In the genomic region with DNA sequence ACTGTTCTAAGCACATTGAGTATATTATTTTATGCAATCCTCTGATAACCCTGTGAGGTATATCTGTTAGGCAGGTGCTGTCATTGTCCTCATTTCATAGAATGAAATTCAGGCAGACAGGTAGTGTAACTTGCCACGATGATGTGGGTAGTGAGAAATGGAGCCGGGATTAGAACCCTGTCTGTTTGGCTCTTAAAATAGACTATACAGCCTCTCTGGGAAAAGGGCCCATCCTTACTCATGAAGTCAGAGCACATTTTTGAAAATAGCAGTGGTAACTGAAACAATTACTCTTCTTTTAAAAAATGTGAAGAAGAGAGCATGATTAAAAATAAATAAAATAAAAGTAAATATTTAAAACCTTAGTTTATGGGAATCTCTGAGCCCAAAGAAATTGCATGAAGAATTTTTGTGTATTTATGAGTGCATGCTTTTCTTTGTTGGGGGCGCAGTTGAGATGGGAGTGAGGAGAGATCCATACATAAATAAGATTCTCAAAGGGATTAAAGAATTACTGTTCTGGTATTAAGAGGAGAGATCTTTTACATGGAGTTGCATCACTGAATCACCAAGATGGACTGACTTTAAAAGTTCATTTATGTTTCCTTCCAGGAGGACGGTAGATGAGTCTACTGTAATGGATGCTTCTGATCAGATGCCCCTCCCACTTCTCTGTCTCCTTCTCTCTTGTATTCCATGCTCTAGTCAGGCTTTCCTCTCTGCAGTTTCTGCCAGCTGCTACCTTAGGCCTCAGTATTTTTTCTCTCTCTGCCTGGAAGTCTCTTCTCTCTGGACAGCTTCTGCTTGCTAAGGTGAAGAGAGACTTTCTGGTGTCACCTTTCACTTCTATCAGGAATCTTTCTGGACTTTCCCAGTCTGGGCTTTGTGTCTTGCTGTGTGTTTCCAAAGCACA, we compare ENCODE assay signal across 1 cellular context.
TF ChIP-seq lines count a peak whose summit lies in the region.

No MANE protein-coding gene starts in this region.

TF ChIP-seq in H1, 55 proteins besides CTCF, POLR2A, EP300 and RAD21:
- TF ChIP-seq JUND (IDR thresholded peaks at IDR 0.05; ENCODE audit: low read length) (no peak), KDM4A (IDR thresholded peaks at IDR 0.05; ENCODE audit: low read depth, low read length, severe bottlenecking) (no peak), TCF12 (IDR thresholded peaks at IDR 0.05; ENCODE audit: low read depth, low read length) (no peak), RXRA (IDR thresholded peaks at IDR 0.05; ENCODE audit: insufficient read depth, low read depth, low read length) (no peak), RNF2 (IDR thresholded peaks at IDR 0.05; ENCODE audit: borderline replicate concordance, low read depth, low read length, missing control alignments, poor library complexity, severe bottlenecking) (no peak), SP4 (IDR thresholded peaks at IDR 0.05; ENCODE audit: low read length) (no peak), JUN (IDR thresholded peaks at IDR 0.05; ENCODE audit: low read depth, low read length) (no peak), EGR1 (IDR thresholded peaks at IDR 0.05; ENCODE audit: borderline replicate concordance, low read depth, low read length) (no peak), KDM1A (IDR thresholded peaks at IDR 0.05; ENCODE audit: borderline replicate concordance, low read length) (no peak), PHF8 (conservative IDR thresholded peaks at IDR 0.05; ENCODE audit: low read depth, low read length) (no peak), GTF2F1 (IDR thresholded peaks at IDR 0.05; ENCODE audit: borderline replicate concordance, low read depth, low read length) (no peak), POU5F1 (IDR thresholded peaks at IDR 0.05; ENCODE audit: low read depth, low read length) (no peak), CEBPB (IDR thresholded peaks at IDR 0.05; ENCODE audit: low read depth, low read length) (no peak)
- TF ChIP-seq, protein P1, sequence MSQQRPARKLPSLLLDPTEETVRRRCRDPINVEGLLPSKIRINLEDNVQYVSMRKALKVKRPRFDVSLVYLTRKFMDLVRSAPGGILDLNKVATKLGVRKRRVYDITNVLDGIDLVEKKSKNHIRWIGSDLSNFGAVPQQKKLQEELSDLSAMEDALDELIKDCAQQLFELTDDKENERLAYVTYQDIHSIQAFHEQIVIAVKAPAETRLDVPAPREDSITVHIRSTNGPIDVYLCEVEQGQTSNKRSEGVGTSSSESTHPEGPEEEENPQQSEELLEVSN (IDR thresholded peaks at IDR 0.05), result no peak
- TF ChIP-seq, protein P2, sequence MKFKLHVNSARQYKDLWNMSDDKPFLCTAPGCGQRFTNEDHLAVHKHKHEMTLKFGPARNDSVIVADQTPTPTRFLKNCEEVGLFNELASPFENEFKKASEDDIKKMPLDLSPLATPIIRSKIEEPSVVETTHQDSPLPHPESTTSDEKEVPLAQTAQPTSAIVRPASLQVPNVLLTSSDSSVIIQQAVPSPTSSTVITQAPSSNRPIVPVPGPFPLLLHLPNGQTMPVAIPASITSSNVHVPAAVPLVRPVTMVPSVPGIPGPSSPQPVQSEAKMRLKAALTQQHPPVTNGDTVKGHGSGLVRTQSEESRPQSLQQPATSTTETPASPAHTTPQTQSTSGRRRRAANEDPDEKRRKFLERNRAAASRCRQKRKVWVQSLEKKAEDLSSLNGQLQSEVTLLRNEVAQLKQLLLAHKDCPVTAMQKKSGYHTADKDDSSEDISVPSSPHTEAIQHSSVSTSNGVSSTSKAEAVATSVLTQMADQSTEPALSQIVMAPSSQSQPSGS (IDR thresholded peaks at IDR 0.05; ENCODE audit: low read length), result no peak
